ENCODE assay signal across 8 cellular contexts in the genomic region with DNA sequence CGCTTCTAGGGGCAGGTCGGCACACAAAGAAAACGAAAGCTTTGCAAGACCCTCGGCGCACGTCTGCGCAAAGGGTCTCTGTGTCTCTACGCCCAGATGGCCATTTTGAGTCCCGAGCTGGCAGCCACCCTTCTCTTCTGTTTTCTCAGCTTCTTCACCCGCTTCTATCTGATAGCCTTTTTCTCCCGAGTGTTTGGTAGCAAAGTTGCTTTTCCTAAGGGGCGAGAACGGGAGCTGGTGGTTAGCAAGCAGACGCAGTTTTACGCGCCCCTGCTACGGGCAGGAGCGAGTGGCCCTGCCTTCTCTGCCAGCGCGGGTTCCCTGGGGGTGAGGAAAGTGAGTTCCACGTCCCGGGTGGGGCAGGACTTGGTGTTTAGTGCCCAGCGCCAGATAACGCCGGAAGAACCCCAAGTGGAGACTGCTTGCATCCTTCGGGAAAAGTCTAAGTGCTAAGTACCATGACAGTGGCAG. TPM values are rescaled to one million over a fixed set of nuclear protein-coding genes. Genes with fewer than 3 reads are reported as not detected.
A peak's percentile ranks its signal among the peaks of the same experiment; 100 is the strongest.
DNase-seq lines count a peak whose midpoint lies in the region; TF ChIP-seq lines count a peak whose summit lies in the region.

No MANE protein-coding gene starts in this region.

- H3K36me3 ChIP-seq in BJ (ENCODE audit: control insufficient read depth, insufficient read depth, low read length) (no peaks in the 10 kb centered on the region), neural progenitor cell (no peaks in the 10 kb centered on the region)

- no peaks in the 10 kb centered on the region for H3K36me3 Mint-ChIP-seq in T-helper 1 cell treated with Interleukin-12 subunit alpha and Interleukin-12 subunit beta and Interleukin-4 antibody, amounts not matched to agents 30 μg/mL and 1 μg/mL, for 36 hours (ENCODE audit: low read depth)
- no peaks in the 10 kb centered on the region for H3K36me3 Mint-ChIP-seq in neural progenitor cell

- H3K9me3 Mint-ChIP-seq in T-helper 1 cell treated with Interleukin-12 subunit alpha and Interleukin-12 subunit beta and Interleukin-4 antibody, amounts not matched to agents 30 μg/mL and 1 μg/mL, for 36 hours: no peaks in the 10 kb centered on the region
- no peaks in the 10 kb centered on the region for H3K9me3 Mint-ChIP-seq in neural progenitor cell

- POLR2A ChIA-PET in BJ (lab: Charles Lee): no interaction called here

- CTCF ChIA-PET in BJ (lab: Yijun Ruan, JAX): interaction anchor here (0.9 to 1.5 kb wide), 6 partner anchors 11 to 166 kb away, joined by 3 to 5 read pairs (median 3); no protein-coding TSS in a partner anchor

- H4K20me1 ChIP-seq in neural progenitor cell (ENCODE audit: low read depth): peaks cover 18% of the 10 kb centered on the region

- H3K9me3 ChIP-seq in neural progenitor cell (ENCODE audit: low read depth): no peaks in the 10 kb centered on the region

- peaks cover 12% of the 10 kb centered on the region for H3K4me1 ChIP-seq in neural progenitor cell

- peak overlapping the region; percentile 41 for H3K4me3 ChIP-seq in BJ (ENCODE audit: low read depth, low read length)
- H3K4me3 ChIP-seq in neural progenitor cell: peak overlapping the region; percentile 31

- peak overlapping the region; percentile 86 for H2AFZ ChIP-seq in neural progenitor cell (replicated peaks)

- H3F3A ChIP-seq in neural progenitor cell (ENCODE audit: low read depth): peaks cover 3% of the 10 kb centered on the region

- peak; percentile 65 for TF ChIP-seq POLR2A in erythroblast (IDR thresholded peaks at IDR 0.05; ENCODE audit: low read length)

- TF ChIP-seq CTCF in BJ (IDR thresholded peaks at IDR 0.05; ENCODE audit: insufficient read depth, low read depth, low read length) (0 out of 2 replicates have a peak, but pooled peaks have one; percentile 3), neural progenitor cell (IDR thresholded peaks at IDR 0.05) (no peak)

- H3K27me3 ChIP-seq in BJ (ENCODE audit: control insufficient read depth, insufficient read depth, low read length) (no peaks in the 10 kb centered on the region), neural progenitor cell (peaks cover 21% of the 10 kb centered on the region)

- H3K4me1 Mint-ChIP-seq in T-helper 1 cell treated with Interleukin-12 subunit alpha and Interleukin-12 subunit beta and Interleukin-4 antibody, amounts not matched to agents 30 μg/mL and 1 μg/mL, for 36 hours (ENCODE audit: low read depth): peaks cover 21% of the 10 kb centered on the region
- peaks cover 15% of the 10 kb centered on the region for H3K4me1 Mint-ChIP-seq in neural progenitor cell

- no peak for DNase-seq in BJ (ENCODE audit: low read depth)
- peak in 56 of 76 experiments; percentile 6 to 62 (median 30) for DNase-seq in HUDEP-2 (lab: John Stamatoyannopoulos, UW; ENCODE audit: unreplicated experiment in 76 of 76)
- DNase-seq in erythroblast (lab: John Stamatoyannopoulos, UW): peak; percentile 71 to 72
- DNase-seq in neural progenitor cell (ENCODE audit: low spot score): peak; percentile 24
- no peak for DNase-seq in NCI-H446 (lab: John Stamatoyannopoulos, UW)
- DNase-seq in kidney glomerular epithelial cell (lab: John Stamatoyannopoulos, UW): no peak
- DNase-seq in NK-92 treated with Interleukin-12 subunit alpha and Interleukin-12 subunit beta, amount 100 ng/mL, for 24 hours (lab: John Stamatoyannopoulos, UW): no peak

- H3K9ac ChIP-seq in neural progenitor cell: no peak overlapping the region

- H3K27me3 Mint-ChIP-seq in T-helper 1 cell treated with Interleukin-12 subunit alpha and Interleukin-12 subunit beta and Interleukin-4 antibody, amounts not matched to agents 30 μg/mL and 1 μg/mL, for 36 hours (ENCODE audit: low read depth): peaks cover 38% of the 10 kb centered on the region
- no peaks in the 10 kb centered on the region for H3K27me3 Mint-ChIP-seq in neural progenitor cell (ENCODE audit: insufficient read depth, low read depth)

- H3K27ac Mint-ChIP-seq in T-helper 1 cell treated with Interleukin-12 subunit alpha and Interleukin-12 subunit beta and Interleukin-4 antibody, amounts not matched to agents 30 μg/mL and 1 μg/mL, for 36 hours: no peak overlapping the region
- no peak overlapping the region for H3K27ac Mint-ChIP-seq in neural progenitor cell

- H3K4me2 ChIP-seq in neural progenitor cell: peak overlapping the region; percentile 57

- H3K79me2 ChIP-seq in neural progenitor cell (ENCODE audit: low read depth): peaks cover 20% of the 10 kb centered on the region

- H3K4me3 Mint-ChIP-seq in T-helper 1 cell treated with Interleukin-12 subunit alpha and Interleukin-12 subunit beta and Interleukin-4 antibody, amounts not matched to agents 30 μg/mL and 1 μg/mL, for 36 hours: peak overlapping the region; percentile 75
- no peak overlapping the region for H3K4me3 Mint-ChIP-seq in neural progenitor cell

- no peak overlapping the region for H3K27ac ChIP-seq in neural progenitor cell

RNA-seq across cellular contexts. Expression of gene MKRN2, which starts 2.9 kb away (rescaled TPM):
- 49.2 and 56.2 TPM in 2 replicates for polyA plus RNA-seq in BJ (2011; rRNA removed)
- polyA minus RNA-seq in BJ (2011; rRNA and poly(A)+ RNA removed): 24.1 and 45.8 TPM in 2 replicates
- 26.2 and 26.5 TPM in 2 replicates for total RNA-seq in neural progenitor cell (ENCODE audit: low replicate concordance)

RNA-seq across cellular contexts. Expression of gene MKRN2OS, which starts 8.7 kb away (rescaled TPM):
- polyA plus RNA-seq in BJ (2011; rRNA removed): not detected in 2 replicates
- polyA minus RNA-seq in BJ (2011; rRNA and poly(A)+ RNA removed): not detected in 2 replicates
- not detected in 2 replicates for total RNA-seq in neural progenitor cell (ENCODE audit: low replicate concordance)

Comparison
In these comparisons a context has a peak if more than half of its experiments do, and no peak if none do; other contexts are left out.
1. DNase-seq: peak in HUDEP-2 (56 of 76), erythroblast (2 of 2) and neural progenitor cell (single experiment); none in BJ (single experiment), NCI-H446 (0 of 2), kidney glomerular epithelial cell (single experiment) and NK-92 treated with Interleukin-12 subunit alpha and Interleukin-12 subunit beta, amount 100 ng/mL, for 24 hours (single experiment).